Comparison of ENCODE assay signal across 8 cellular contexts in genomic region chr1:235954306-235955283, GRCh38.
DNase-seq lines count a peak whose midpoint lies in the region; ATAC-seq lines count a peak whose summit lies in the region.

No MANE protein-coding gene starts in this region.

- ATAC-seq in GM21423 (IDR thresholded peaks at IDR 0.05; ENCODE audit: unreplicated experiment): peak; percentile 92
- peak; percentile 62 for ATAC-seq in HG03575 (IDR thresholded peaks at IDR 0.05; ENCODE audit: extremely low read depth, insufficient number of reproducible peaks, low FRiP score, unreplicated experiment)

- H3K27ac ChIP-seq in thymus (ENCODE audit: low read depth): peak overlapping the region; percentile 60

- peaks cover 20% of the 10 kb centered on the region for H3K4me1 ChIP-seq in thymus (ENCODE audit: control insufficient read depth, insufficient read depth, low read length)

- no peaks in the 10 kb centered on the region for H3K27me3 ChIP-seq in thymus (ENCODE audit: control insufficient read depth, insufficient read depth)

- H3K9me3 ChIP-seq in thymus (ENCODE audit: control insufficient read depth): no peaks in the 10 kb centered on the region

- H3K36me3 ChIP-seq in thymus (ENCODE audit: control insufficient read depth, insufficient read depth): no peaks in the 10 kb centered on the region

- H3K4me3 ChIP-seq in thymus (ENCODE audit: low read length): no peak overlapping the region

- 33% methylated on average over 11 of the region's 11 CpGs for WGBS in thymus

- DNase-seq in GDM1 (lab: John Stamatoyannopoulos, UW): peak; percentile 88
- peak; percentile 48 for DNase-seq in activated CD4-positive, alpha-beta T cell treated with anti-CD3 and anti-CD28 coated beads for 48 hours
- DNase-seq in germinal center (ENCODE audit: low spot score): peak; percentile 89
- no peak for DNase-seq in NCI-H774 (lab: John Stamatoyannopoulos, UW)
- no peak for DNase-seq in NCI-H226

Comparison
In these comparisons a context has a peak if more than half of its experiments do, and no peak if none do; other contexts are left out.
1. DNase-seq: peak in GDM1 (single experiment), activated CD4-positive, alpha-beta T cell treated with anti-CD3 and anti-CD28 coated beads for 48 hours (single experiment) and germinal center (single experiment); none in NCI-H774 (single experiment) and NCI-H226 (single experiment).